In the genomic region with DNA sequence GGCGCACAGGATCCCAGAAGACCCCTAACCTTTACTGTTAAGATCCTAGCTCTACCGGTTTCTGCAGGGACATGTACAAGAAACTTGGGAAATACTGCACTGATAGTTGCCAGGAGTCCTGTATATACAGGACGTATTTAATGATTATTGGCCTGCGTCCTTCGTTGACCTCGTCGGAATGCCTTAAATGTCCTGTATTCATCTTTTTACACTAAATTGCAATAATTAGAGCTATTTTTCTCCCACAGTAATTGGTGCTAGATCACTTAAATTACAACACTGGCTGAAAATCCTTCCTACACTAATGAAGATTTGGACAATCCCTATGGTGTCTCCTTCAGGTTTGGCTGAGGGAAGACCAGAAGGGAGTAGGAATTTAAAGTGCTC, we compare ENCODE assay signal across 8 cellular contexts. TPM values are rescaled to one million over a fixed set of nuclear protein-coding genes. Genes with fewer than 3 reads are reported as not detected.
DNase-seq lines count a peak whose midpoint lies in the region; ATAC-seq and TF ChIP-seq lines count a peak whose summit lies in the region.

No MANE protein-coding gene starts in this region.

- POLR2A ChIA-PET in activated B cell treated with CpG ODN at 0.5 μM for 24 hours (lab: Charles Lee): interaction anchor here (0.6 to 1.3 kb wide), 12 partner anchors 10 to 756 kb away, joined by 3 to 10 read pairs (median 4); a partner anchor contains a TSS

- no peak for TF ChIP-seq CTCF in activated B cell treated with CpG ODN at 0.5 μM for 24 hours (IDR thresholded peaks at IDR 0.05)
- no peak for TF ChIP-seq CTCF in glutamatergic neuron (IDR thresholded peaks at IDR 0.05; ENCODE audit: partially characterized antibody, unreplicated experiment)

- H3K9me3 Mint-ChIP-seq in activated B cell treated with CpG ODN at 0.5 μM for 24 hours (no peaks in the 10 kb centered on the region), glutamatergic neuron (ENCODE audit: unreplicated experiment) (peaks cover 8% of the 10 kb centered on the region)

- no peaks in the 10 kb centered on the region for H3K9me3 ChIP-seq in skeletal muscle tissue (ENCODE audit: control insufficient read depth in 3 of 3, low read length in 3 of 3)

- H3K27ac ChIP-seq in skeletal muscle tissue (ENCODE audit: low read depth, low read length): peak overlapping the region; percentile 72

- H3K4me1 ChIP-seq in skeletal muscle tissue (ENCODE audit: control insufficient read depth in 3 of 3, insufficient read depth in 3 of 3, low read length in 3 of 3): peaks cover 10 to 19% (median 18%) of the 10 kb centered on the region in 3 donors

- peak overlapping the region; percentile 76 for H3K4me3 ChIP-seq in H7 (ENCODE audit: insufficient read depth, low read depth, low read length)
- peak overlapping the region; percentile 95 to 97 (median 97) for H3K4me3 ChIP-seq in skeletal muscle tissue (ENCODE audit: low read length in 3 of 3)

- DNase-seq in H7 (no peak), activated B cell treated with CpG ODN at 0.5 μM for 24 hours (no peak), glutamatergic neuron (no peak), NCI-H2196 treated with DMSO at 0.1 percent for 48 hours (lab: John Stamatoyannopoulos, UW; ENCODE audit: unreplicated experiment) (no peak), kidney tubule cell (ENCODE audit: low spot score) (no peak)
- DNase-seq in activated CD4-positive, CD25-positive, alpha-beta regulatory T cell (lab: John Stamatoyannopoulos, UW): no peak

- H3K4me3 Mint-ChIP-seq in activated B cell treated with CpG ODN at 0.5 μM for 24 hours (peak overlapping the region; percentile 96), glutamatergic neuron (ENCODE audit: unreplicated experiment) (peak overlapping the region; percentile 92)

- CTCF ChIA-PET in activated B cell treated with CpG ODN at 0.5 μM for 24 hours (lab: Charles Lee): no interaction called here

- H3K4me1 Mint-ChIP-seq in activated B cell treated with CpG ODN at 0.5 μM for 24 hours (peaks cover 21% of the 10 kb centered on the region), glutamatergic neuron (ENCODE audit: low read depth, unreplicated experiment) (peaks cover 6% of the 10 kb centered on the region)

- peak overlapping the region; percentile 91 for H3K27ac Mint-ChIP-seq in activated B cell treated with CpG ODN at 0.5 μM for 24 hours
- H3K27ac Mint-ChIP-seq in glutamatergic neuron (ENCODE audit: unreplicated experiment): peak overlapping the region; percentile 93

- ATAC-seq in activated B cell treated with CpG ODN at 0.5 μM for 24 hours (ENCODE audit: low read depth) (no peak), GM18519 (IDR thresholded peaks at IDR 0.05; ENCODE audit: low FRiP score, unreplicated experiment) (no peak)

- H3K36me3 ChIP-seq in H7 (replicated peaks; ENCODE audit: control insufficient read depth, insufficient read depth, low read length) (no peaks in the 10 kb centered on the region), skeletal muscle tissue (ENCODE audit: control insufficient read depth in 3 of 3, insufficient read depth in 3 of 3, low read length in 3 of 3) (no peaks in the 10 kb centered on the region)

- peaks cover 5% of the 10 kb centered on the region for H3K36me3 Mint-ChIP-seq in activated B cell treated with CpG ODN at 0.5 μM for 24 hours (ENCODE audit: low read depth)
- no peaks in the 10 kb centered on the region for H3K36me3 Mint-ChIP-seq in glutamatergic neuron (ENCODE audit: unreplicated experiment)

- H3K27me3 Mint-ChIP-seq in activated B cell treated with CpG ODN at 0.5 μM for 24 hours (peaks cover 2% of the 10 kb centered on the region), glutamatergic neuron (ENCODE audit: unreplicated experiment) (peaks cover 9% of the 10 kb centered on the region)

- intact Hi-C loops in activated B cell treated with CpG ODN at 0.5 μM for 24 hours (cut with micrococcal nuclease): loop anchor here (2.0 to 10.0 kb wide), 6 partner anchors 157 to 363 kb away; a partner anchor contains a TSS

- H3K27me3 ChIP-seq in H7 (ENCODE audit: control insufficient read depth, insufficient read depth, low read length) (peaks cover 8% of the 10 kb centered on the region; the same call in 1 of the 2 replicates), skeletal muscle tissue (ENCODE audit: control insufficient read depth in 3 of 3, insufficient read depth in 3 of 3, low read length in 3 of 3) (no peaks in the 10 kb centered on the region)

- H3K9ac ChIP-seq in skeletal muscle tissue (ENCODE audit: low read depth in 1 of 3, low read length in 3 of 3): peak overlapping the region; percentile 80 to 94 (median 86)

RNA-seq across cellular contexts. Expression of a gene that starts 0.8 kb away (rescaled TPM):
- total RNA-seq in H7 (2014; rRNA removed; shearing (Covaris generic)): 3.3 and 5.3 TPM in 2 replicates
- total RNA-seq in activated B cell treated with CpG ODN at 0.5 μM for 24 hours (3.7 and 4.5 TPM in 2 replicates), glutamatergic neuron (ENCODE audit: unreplicated experiment) (34.7 TPM), skeletal muscle tissue (13.6 TPM)
